In the genomic region with DNA sequence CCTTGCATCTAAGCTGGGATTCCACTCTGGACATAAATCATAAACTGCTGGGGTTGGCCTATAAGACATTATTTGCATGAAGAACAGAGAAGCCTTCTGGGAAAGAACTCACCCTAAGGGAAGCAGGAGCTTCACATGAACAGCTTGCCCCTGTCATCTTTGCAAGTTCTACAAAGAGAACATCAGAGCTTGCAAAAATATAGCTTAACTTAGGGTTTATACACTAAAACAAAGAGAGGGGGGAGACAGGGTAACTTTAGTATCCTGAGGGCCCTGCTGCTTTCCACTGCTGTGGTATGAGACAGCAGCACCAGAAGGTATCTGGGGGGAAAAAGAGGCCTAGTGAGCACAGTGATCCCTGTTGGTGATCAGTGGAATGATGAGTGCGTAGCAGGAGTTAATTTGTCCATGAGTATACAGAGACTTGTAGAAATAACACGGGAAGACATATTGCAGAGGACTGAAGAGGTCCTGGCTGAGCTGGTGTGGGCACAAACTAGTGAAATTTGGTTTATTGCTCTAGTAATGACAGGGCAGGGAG, we compare ENCODE assay signal across 20 cellular contexts.
DNase-seq lines count a peak whose midpoint lies in the region; ATAC-seq, FAIRE-seq and TF ChIP-seq lines count a peak whose summit lies in the region.
"Had no signal": no experiment of that assay in that cellular context is flagged by ENCODE, and none has a peak within 500 bp of the region (broad histone marks: within the 10 kb centered on the region; RNA-seq: fewer than 3 reads in every experiment).

No MANE protein-coding gene starts in this region.

- H3K4me1 ChIP-seq in foreskin keratinocyte = no peaks in the 10 kb centered on the region
- H3K4me1 ChIP-seq: sigmoid colon, upper lobe of right lung had no signal

- TF ChIP-seq CTCF in foreskin keratinocyte (conservative IDR thresholded peaks at IDR 0.05) (peak; percentile 33), GM13977 (IDR thresholded peaks at IDR 0.05; ENCODE audit: extremely low read depth, insufficient read depth, missing control alignments) (no peak)

- FAIRE-seq in H54 (lab: Jason Lieb, UNC) = no peak

- no peak overlapping the region for H3K27ac ChIP-seq in foreskin keratinocyte
- H3K27ac ChIP-seq: cardiac muscle cell, HL-60, sigmoid colon, upper lobe of right lung had no signal

- ATAC-seq in foreskin keratinocyte = peak; percentile 47
- ATAC-seq: effector memory CD8-positive, alpha-beta T cell; upper lobe of right lung had no signal

- no peaks in the 10 kb centered on the region for H3K27me3 ChIP-seq in foreskin keratinocyte
- H3K27me3 ChIP-seq: cardiac muscle cell, sigmoid colon, upper lobe of right lung had no signal

- in situ Hi-C loops in GM13977 (cut with MboI; ENCODE audit: low pct_unique_long_range_greater_than_20kb, low sequenced_read_pairs, unreplicated experiment) = no loop called here

- TF ChIP-seq POLR2A in H54 (IDR thresholded peaks at IDR 0.05; ENCODE audit: low read depth, low read length) = peak; percentile 32; the same call in 1 of the 2 replicates

- DNase-seq in DMS 273 treated with DMSO at 0.1 percent for 48 hours (lab: John Stamatoyannopoulos, UW) (peak; percentile 2), H54 (ENCODE audit: insufficient read length, low spot score) (no peak), RKO (ENCODE audit: low spot score) (peak; percentile 48), foreskin keratinocyte (peak in 1 of 2 donors; percentile 45), GM13977 (ENCODE audit: low spot score) (no peak), CD1c-positive myeloid dendritic cell (ENCODE audit: extremely low spot score) (no peak), NCI-H1092 treated with DMSO at 0.1 percent for 48 hours (lab: John Stamatoyannopoulos, UW) (no peak)
- no peak for DNase-seq in activated CD4-positive, CD25-positive, alpha-beta regulatory T cell (lab: John Stamatoyannopoulos, UW)
- DNase-seq: activated CD8-positive, alpha-beta memory T cell treated with anti-CD3 and anti-CD28 coated beads, Interleukin-2, amount 50 U/mL, for 48 hours; activated naive CD4-positive, alpha-beta T cell treated with anti-CD3 and anti-CD28 coated beads, Interleukin-2, amount 50 U/mL, for 16 hours; CD8-positive, alpha-beta memory T cell; effector memory CD8-positive, alpha-beta T cell; foreskin melanocyte; midbrain; sigmoid colon; stimulated activated CD4-positive, alpha-beta T cell treated with anti-CD3 and anti-CD28 coated beads, Interleukin-4, amount 100 ng/mL, for 24 hours; SW 1271; upper lobe of right lung had no signal

Comparison
In these comparisons a context has a peak if more than half of its experiments do, and no peak if none do; other contexts are left out.
1. DNase-seq: peak in DMS 273 treated with DMSO at 0.1 percent for 48 hours (single experiment) and RKO (single experiment); none in H54 (single experiment), GM13977 (single experiment), CD1c-positive myeloid dendritic cell (single experiment), NCI-H1092 treated with DMSO at 0.1 percent for 48 hours (single experiment) and activated CD4-positive, CD25-positive, alpha-beta regulatory T cell (0 of 4).